8 cellular contexts compared by ENCODE assay signal in genomic region chr17:64413505-64413904, GRCh38. TPM values are rescaled to one million over a fixed set of nuclear protein-coding genes. Genes with fewer than 3 reads are reported as not detected.
DNase-seq lines count a peak whose midpoint lies in the region; ATAC-seq and TF ChIP-seq lines count a peak whose summit lies in the region.

No MANE protein-coding gene starts in this region.

- intact Hi-C loops in activated CD8-positive, alpha-beta T cell treated with anti-CD3 and anti-CD28 coated beads for 36 hours (cut with micrococcal nuclease), result no loop called here

- no peak for TF ChIP-seq CTCF in activated CD8-positive, alpha-beta T cell treated with anti-CD3 and anti-CD28 coated beads for 36 hours (IDR thresholded peaks at IDR 0.05)
- no peak for TF ChIP-seq CTCF in RWPE1 (conservative IDR thresholded peaks at IDR 0.05; ENCODE audit: low read depth)

- peaks cover 31% of the 10 kb centered on the region for H3K4me1 Mint-ChIP-seq in activated CD8-positive, alpha-beta T cell treated with anti-CD3 and anti-CD28 coated beads, Interleukin-2, amount 10 ng/mL, durations not matched to agents 7 days and 5 days (ENCODE audit: low read depth)
- peaks cover 13% of the 10 kb centered on the region for H3K4me1 Mint-ChIP-seq in activated CD8-positive, alpha-beta T cell treated with anti-CD3 and anti-CD28 coated beads for 36 hours (ENCODE audit: low read depth)
- peaks cover 34 to 48% of the 10 kb centered on the region in 2 donors for H3K4me1 Mint-ChIP-seq in stimulated activated naive B cell treated with anti-CD40 and anti-IgM and Interleukin-4, amounts not matched to agents 10 μg/mL and 1 μg/mL and 100 μg/mL, for 72 hours

- no peak overlapping the region for H3K4me3 Mint-ChIP-seq in activated CD8-positive, alpha-beta T cell treated with anti-CD3 and anti-CD28 coated beads, Interleukin-2, amount 10 ng/mL, durations not matched to agents 7 days and 5 days
- H3K4me3 Mint-ChIP-seq in activated CD8-positive, alpha-beta T cell treated with anti-CD3 and anti-CD28 coated beads for 36 hours, result no peak overlapping the region
- peak overlapping the region; percentile 63 to 69 for H3K4me3 Mint-ChIP-seq in stimulated activated naive B cell treated with anti-CD40 and anti-IgM and Interleukin-4, amounts not matched to agents 10 μg/mL and 1 μg/mL and 100 μg/mL, for 72 hours

- H3K27me3 Mint-ChIP-seq in activated CD8-positive, alpha-beta T cell treated with anti-CD3 and anti-CD28 coated beads, Interleukin-2, amount 10 ng/mL, durations not matched to agents 7 days and 5 days (ENCODE audit: low read depth), result no peaks in the 10 kb centered on the region
- H3K27me3 Mint-ChIP-seq in activated CD8-positive, alpha-beta T cell treated with anti-CD3 and anti-CD28 coated beads for 36 hours, result no peaks in the 10 kb centered on the region
- H3K27me3 Mint-ChIP-seq in stimulated activated naive B cell treated with anti-CD40 and anti-IgM and Interleukin-4, amounts not matched to agents 10 μg/mL and 1 μg/mL and 100 μg/mL, for 72 hours, result no peaks in the 10 kb centered on the region

- H3K27ac ChIP-seq in RWPE1, result peak overlapping the region; percentile 31

- no peaks in the 10 kb centered on the region for H3K9me3 Mint-ChIP-seq in activated CD8-positive, alpha-beta T cell treated with anti-CD3 and anti-CD28 coated beads, Interleukin-2, amount 10 ng/mL, durations not matched to agents 7 days and 5 days (ENCODE audit: insufficient read depth)
- no peaks in the 10 kb centered on the region for H3K9me3 Mint-ChIP-seq in activated CD8-positive, alpha-beta T cell treated with anti-CD3 and anti-CD28 coated beads for 36 hours
- no peaks in the 10 kb centered on the region for H3K9me3 Mint-ChIP-seq in stimulated activated naive B cell treated with anti-CD40 and anti-IgM and Interleukin-4, amounts not matched to agents 10 μg/mL and 1 μg/mL and 100 μg/mL, for 72 hours

- H3K36me3 Mint-ChIP-seq in activated CD8-positive, alpha-beta T cell treated with anti-CD3 and anti-CD28 coated beads, Interleukin-2, amount 10 ng/mL, durations not matched to agents 7 days and 5 days (ENCODE audit: low read depth), result no peaks in the 10 kb centered on the region
- H3K36me3 Mint-ChIP-seq in activated CD8-positive, alpha-beta T cell treated with anti-CD3 and anti-CD28 coated beads for 36 hours (ENCODE audit: low read depth), result no peaks in the 10 kb centered on the region
- no peaks in the 10 kb centered on the region for H3K36me3 Mint-ChIP-seq in stimulated activated naive B cell treated with anti-CD40 and anti-IgM and Interleukin-4, amounts not matched to agents 10 μg/mL and 1 μg/mL and 100 μg/mL, for 72 hours

- DNase-seq in activated CD8-positive, alpha-beta T cell treated with anti-CD3 and anti-CD28 coated beads, Interleukin-2, amount 10 ng/mL, durations not matched to agents 7 days and 5 days, result no peak
- DNase-seq in activated CD8-positive, alpha-beta T cell treated with anti-CD3 and anti-CD28 coated beads for 36 hours, result no peak
- DNase-seq in RWPE1 (ENCODE audit: low spot score) (no peak), NCI-H510A treated with DMSO at 0.1 percent for 48 hours (lab: John Stamatoyannopoulos, UW) (no peak)
- no peak for DNase-seq in stimulated activated naive B cell treated with anti-CD40 and anti-IgM and Interleukin-4, amounts not matched to agents 10 μg/mL and 1 μg/mL and 100 μg/mL, for 72 hours
- no peak for DNase-seq in stimulated activated CD4-positive, alpha-beta T cell treated with anti-CD3 and anti-CD28 coated beads, Interleukin-4, amount 100 ng/mL, for 1 hour

- POLR2A ChIA-PET in activated CD8-positive, alpha-beta T cell treated with anti-CD3 and anti-CD28 coated beads, Interleukin-2, amount 10 ng/mL, durations not matched to agents 7 days and 5 days (lab: Charles Lee), result interaction anchor here (1.4 kb wide), 1 partner anchor 21 kb away, joined by 3 read pairs; no protein-coding TSS in a partner anchor
- POLR2A ChIA-PET in activated CD8-positive, alpha-beta T cell treated with anti-CD3 and anti-CD28 coated beads for 36 hours (lab: Charles Lee), result interaction anchor here (1.2 kb wide), 1 partner anchor 85 kb away, joined by 3 read pairs; no protein-coding TSS in a partner anchor
- POLR2A ChIA-PET in RWPE1 (lab: Yijun Ruan, JAX; ENCODE audit: low non-redundant PET), result no interaction called here

- H3K27ac Mint-ChIP-seq in activated CD8-positive, alpha-beta T cell treated with anti-CD3 and anti-CD28 coated beads, Interleukin-2, amount 10 ng/mL, durations not matched to agents 7 days and 5 days, result peak overlapping the region; percentile 30
- no peak overlapping the region for H3K27ac Mint-ChIP-seq in activated CD8-positive, alpha-beta T cell treated with anti-CD3 and anti-CD28 coated beads for 36 hours
- peak overlapping the region; percentile 75 for H3K27ac Mint-ChIP-seq in stimulated activated naive B cell treated with anti-CD40 and anti-IgM and Interleukin-4, amounts not matched to agents 10 μg/mL and 1 μg/mL and 100 μg/mL, for 72 hours

- ATAC-seq in activated CD8-positive, alpha-beta T cell treated with anti-CD3 and anti-CD28 coated beads, Interleukin-2, amount 10 ng/mL, durations not matched to agents 7 days and 5 days, result no peak
- no peak for ATAC-seq in activated CD8-positive, alpha-beta T cell treated with anti-CD3 and anti-CD28 coated beads for 36 hours
- ATAC-seq in HG02973 (IDR thresholded peaks at IDR 0.05; ENCODE audit: unreplicated experiment), result peak; percentile 66
- peak; percentile 56 to 66 for ATAC-seq in stimulated activated naive B cell treated with anti-CD40 and anti-IgM and Interleukin-4, amounts not matched to agents 10 μg/mL and 1 μg/mL and 100 μg/mL, for 72 hours (replicated peaks)
- no peak for ATAC-seq in GM18519 (IDR thresholded peaks at IDR 0.05; ENCODE audit: low FRiP score, unreplicated experiment)

- CTCF ChIA-PET in activated CD8-positive, alpha-beta T cell treated with anti-CD3 and anti-CD28 coated beads, Interleukin-2, amount 10 ng/mL, durations not matched to agents 7 days and 5 days (lab: Charles Lee), result interaction anchor here (2.2 kb wide), 2 partner anchors 77 to 93 kb away, joined by 9 to 14 read pairs; no protein-coding TSS in a partner anchor
- CTCF ChIA-PET in activated CD8-positive, alpha-beta T cell treated with anti-CD3 and anti-CD28 coated beads for 36 hours (lab: Charles Lee), result interaction anchor here (0.6 to 2.2 kb wide), 5 partner anchors 11 to 107 kb away, joined by 3 to 17 read pairs (median 6); no protein-coding TSS in a partner anchor
- CTCF ChIA-PET in RWPE1 (lab: Yijun Ruan, JAX), result no interaction called here

RNA-seq across cellular contexts. Expression of gene PECAM1, which starts 22.8 kb away (rescaled TPM):
- total RNA-seq in activated CD8-positive, alpha-beta T cell treated with anti-CD3 and anti-CD28 coated beads, Interleukin-2, amount 10 ng/mL, durations not matched to agents 7 days and 5 days, result 100 to 1,000 TPM; 188 to 197 TPM
- total RNA-seq in activated CD8-positive, alpha-beta T cell treated with anti-CD3 and anti-CD28 coated beads for 36 hours, result 10 to 100 TPM; 58.2 to 64.4 TPM

RNA-seq across cellular contexts. Expression of gene MILR1, which starts 35.4 kb away (rescaled TPM):
- total RNA-seq in activated CD8-positive, alpha-beta T cell treated with anti-CD3 and anti-CD28 coated beads, Interleukin-2, amount 10 ng/mL, durations not matched to agents 7 days and 5 days, result 1 to 10 TPM; 1.7 to 2.3 TPM
- 1 to 10 TPM; 1.3 to 2.3 TPM for total RNA-seq in activated CD8-positive, alpha-beta T cell treated with anti-CD3 and anti-CD28 coated beads for 36 hours

Comparison
In these comparisons a context has a peak if more than half of its experiments do, and no peak if none do; other contexts are left out.
1. ATAC-seq: peak in HG02973 (single experiment) and stimulated activated naive B cell treated with anti-CD40 and anti-IgM and Interleukin-4, amounts not matched to agents 10 μg/mL and 1 μg/mL and 100 μg/mL, for 72 hours (2 of 2); none in activated CD8-positive, alpha-beta T cell treated with anti-CD3 and anti-CD28 coated beads, Interleukin-2, amount 10 ng/mL, durations not matched to agents 7 days and 5 days (single experiment), activated CD8-positive, alpha-beta T cell treated with anti-CD3 and anti-CD28 coated beads for 36 hours (single experiment) and GM18519 (single experiment).
2. H3K4me3 Mint-ChIP-seq: peak in stimulated activated naive B cell treated with anti-CD40 and anti-IgM and Interleukin-4, amounts not matched to agents 10 μg/mL and 1 μg/mL and 100 μg/mL, for 72 hours (2 of 2); none in activated CD8-positive, alpha-beta T cell treated with anti-CD3 and anti-CD28 coated beads, Interleukin-2, amount 10 ng/mL, durations not matched to agents 7 days and 5 days (single experiment) and activated CD8-positive, alpha-beta T cell treated with anti-CD3 and anti-CD28 coated beads for 36 hours (single experiment).